ENCODE assay signal across 8 cellular contexts in genomic region chr3:31968927-31969418, GRCh38. TPM values are rescaled to one million over a fixed set of nuclear protein-coding genes. Genes with fewer than 3 reads are reported as not detected.
DNase-seq lines count a peak whose midpoint lies in the region; ATAC-seq, FAIRE-seq and TF ChIP-seq lines count a peak whose summit lies in the region.

No MANE protein-coding gene starts in this region.

- ATAC-seq in activated T-cell treated with anti-CD3 and anti-CD28 coated beads, Interleukin-2, amount 50 U/mL, for 4 hours: no peak
- no peak for ATAC-seq in HG03469 (IDR thresholded peaks at IDR 0.05; ENCODE audit: unreplicated experiment)

- no peaks in the 10 kb centered on the region for H3K27me3 Mint-ChIP-seq in activated T-cell treated with anti-CD3 and anti-CD28 coated beads, Interleukin-2, amount 50 U/mL, for 4 hours (ENCODE audit: low read depth)

- H3K4me1 ChIP-seq in prostate gland (replicated peaks): no peaks in the 10 kb centered on the region

- H3K27me3 ChIP-seq in prostate gland (replicated peaks; ENCODE audit: insufficient read depth) (no peaks in the 10 kb centered on the region), H7 (ENCODE audit: control insufficient read depth, insufficient read depth, low read length) (no peaks in the 10 kb centered on the region)

- DNase-seq in DMS114 treated with DMSO at 0.1 percent for 48 hours (lab: John Stamatoyannopoulos, UW; ENCODE audit: unreplicated experiment): peak; percentile 57
- peak; percentile 97 for DNase-seq in RCC 7860 (ENCODE audit: low spot score)
- peak; percentile 96 for DNase-seq in fibroblast of mammary gland (ENCODE audit: low read depth)
- DNase-seq in prostate gland (ENCODE audit: low spot score): peak; percentile 45
- DNase-seq in activated T-cell treated with anti-CD3 and anti-CD28 coated beads, Interleukin-2, amount 50 U/mL, for 4 hours: no peak
- no peak for DNase-seq in H7
- DNase-seq in activated gamma-delta T cell (lab: John Stamatoyannopoulos, UW): no peak

- no peak for TF ChIP-seq POLR2A in prostate gland (IDR thresholded peaks at IDR 0.05)

- no peaks in the 10 kb centered on the region for H3K36me3 ChIP-seq in prostate gland
- H3K36me3 ChIP-seq in H7 (replicated peaks; ENCODE audit: control insufficient read depth, insufficient read depth, low read length): no peaks in the 10 kb centered on the region

- peak; percentile 97 for FAIRE-seq in RCC 7860 (lab: Jason Lieb, UNC)

- H3K4me3 ChIP-seq in fibroblast of mammary gland (ENCODE audit: control insufficient read depth, low read depth, low read length) (no peak overlapping the region), prostate gland (no peak overlapping the region), H7 (ENCODE audit: insufficient read depth, low read depth, low read length) (no peak overlapping the region)

- TF ChIP-seq CTCF in fibroblast of mammary gland (conservative IDR thresholded peaks at IDR 0.05; ENCODE audit: control insufficient read depth, insufficient read depth, low read depth, low read length) (no peak), prostate gland (IDR thresholded peaks at IDR 0.05) (no peak)

- intact Hi-C loops in prostate gland (cut with DNase I): loop anchor here (10.0 kb wide), 1 partner anchor 434 kb away; the partner anchor contains the start of gene STT3B

- peaks cover 3% of the 10 kb centered on the region for H3K4me1 Mint-ChIP-seq in activated T-cell treated with anti-CD3 and anti-CD28 coated beads, Interleukin-2, amount 50 U/mL, for 4 hours (ENCODE audit: low read depth)

- H3K27ac ChIP-seq in prostate gland: peak overlapping the region; percentile 5 to 6

- no peaks in the 10 kb centered on the region for H3K9me3 ChIP-seq in prostate gland

- no peak overlapping the region for H3K4me3 Mint-ChIP-seq in activated T-cell treated with anti-CD3 and anti-CD28 coated beads, Interleukin-2, amount 50 U/mL, for 4 hours

- WGBS in prostate gland: 22% methylated on average over 6 of the region's 6 CpGs

- H3K9me3 Mint-ChIP-seq in activated T-cell treated with anti-CD3 and anti-CD28 coated beads, Interleukin-2, amount 50 U/mL, for 4 hours: no peaks in the 10 kb centered on the region

- no peaks in the 10 kb centered on the region for H3K36me3 Mint-ChIP-seq in activated T-cell treated with anti-CD3 and anti-CD28 coated beads, Interleukin-2, amount 50 U/mL, for 4 hours (ENCODE audit: insufficient read depth)

RNA-seq across cellular contexts. Expression of gene OSBPL10, which starts 12.1 kb away (rescaled TPM):
- total RNA-seq in prostate gland: 100 to 1,000 TPM in 1 of 2 donors, 10 to 100 TPM in 1; 82.8 to 127 TPM
- total RNA-seq in activated T-cell treated with anti-CD3 and anti-CD28 coated beads, Interleukin-2, amount 50 U/mL, for 4 hours: 1 to 10 TPM; 3.2 to 7.0 (median 6.8) TPM
- 24.1 and 29.9 TPM in 2 replicates for total RNA-seq in H7 (2014; rRNA removed; shearing (Covaris generic))

RNA-seq across cellular contexts. Expression of gene ZNF860, which starts 12.6 kb away (rescaled TPM):
- 1 to 10 TPM; 3.7 to 4.4 TPM for total RNA-seq in prostate gland
- total RNA-seq in activated T-cell treated with anti-CD3 and anti-CD28 coated beads, Interleukin-2, amount 50 U/mL, for 4 hours: under 1 TPM; 0.11 to 0.66 (median 0.13) TPM
- 0.85 and 1.5 TPM in 2 replicates for total RNA-seq in H7 (2014; rRNA removed; shearing (Covaris generic))

Comparison
In these comparisons a context has a peak if more than half of its experiments do, and no peak if none do; other contexts are left out.
1. DNase-seq: peak in DMS114 treated with DMSO at 0.1 percent for 48 hours (single experiment), RCC 7860 (single experiment), fibroblast of mammary gland (single experiment) and prostate gland (single experiment); none in activated T-cell treated with anti-CD3 and anti-CD28 coated beads, Interleukin-2, amount 50 U/mL, for 4 hours (single experiment), H7 (single experiment) and activated gamma-delta T cell (single experiment).